In genomic region chr4:8053688-8054449, GRCh38 we compare ENCODE assay signal across 14 cellular contexts.
"Had no signal": no experiment of that assay in that cellular context is flagged by ENCODE, and none has a peak within 500 bp of the region (broad histone marks: within the 10 kb centered on the region; RNA-seq: fewer than 3 reads in every experiment).

No MANE protein-coding gene starts in this region.

- H3K36me3 ChIP-seq: prostate gland, upper lobe of left lung had no signal

- H3K27me3 ChIP-seq: heart left ventricle, stomach, testis, upper lobe of left lung had no signal

- DNase-seq: activated naive CD4-positive, alpha-beta T cell; activated naive CD8-positive, alpha-beta T cell treated with anti-CD3 and anti-CD28 coated beads, Interleukin-2, amount 50 U/mL, for 24 hours; aorta; effector memory CD4-positive, alpha-beta T cell; foreskin keratinocyte; heart left ventricle; immature natural killer cell; occipital lobe; stomach; testis; upper lobe of left lung had no signal

- H3K4me1 ChIP-seq: foreskin keratinocyte had no signal

- ATAC-seq: activated naive CD8-positive, alpha-beta T cell treated with anti-CD3 and anti-CD28 coated beads, Interleukin-2, amount 50 U/mL, for 24 hours; foreskin keratinocyte; heart left ventricle; natural killer cell treated with Interleukin-12 subunit alpha and Interleukin-12 subunit beta and Interleukin-15 and Interleukin-18, amount 100 ng/mL, for 72 hours; sciatic nerve had no signal

- H3K4me3 ChIP-seq: heart left ventricle, prostate gland, stomach, testis, upper lobe of left lung had no signal

- H3K9me3 ChIP-seq: prostate gland, testis had no signal

- H3K27ac ChIP-seq: foreskin keratinocyte, heart left ventricle, prostate gland, stomach, testis, upper lobe of left lung had no signal
